In genomic region chrX:130529531-130529930, GRCh38 we compare ENCODE assay signal across 21 cellular contexts.
"Had no signal": no experiment of that assay in that cellular context is flagged by ENCODE, and none has a peak within 500 bp of the region (broad histone marks: within the 10 kb centered on the region; RNA-seq: fewer than 3 reads in every experiment).

No MANE protein-coding gene starts in this region.

- H3K36me3 ChIP-seq: esophagus squamous epithelium, prostate gland, right lobe of liver, spleen, tibial artery, upper lobe of left lung, vagina had no signal

- H3K4me1 Mint-ChIP-seq: nephron had no signal

- H3K27me3 ChIP-seq: esophagus squamous epithelium, right lobe of liver, tibial artery, upper lobe of left lung, vagina had no signal

- H3K9me3 Mint-ChIP-seq: stimulated activated memory B cell treated with anti-CD40 and anti-IgM and Interleukin-4, amounts not matched to agents 10 μg/mL and 1 μg/mL and 100 μg/mL, for 72 hours; stimulated activated naive CD8-positive, alpha-beta T cell treated with anti-CD3 and anti-CD28 coated beads, Interleukin-15, Interleukin-2, amounts not matched to agents 100 ng/mL and 50 ng/mL, for 24 hours had no signal

- H3K36me3 Mint-ChIP-seq: naive B cell; stimulated activated memory B cell treated with anti-CD40 and anti-IgM and Interleukin-4, amounts not matched to agents 10 μg/mL and 1 μg/mL and 100 μg/mL, for 72 hours had no signal

- H3K4me3 Mint-ChIP-seq: naive B cell; nephron; stimulated activated memory B cell treated with anti-CD40 and anti-IgM and Interleukin-4, amounts not matched to agents 10 μg/mL and 1 μg/mL and 100 μg/mL, for 72 hours; stimulated activated naive CD8-positive, alpha-beta T cell treated with anti-CD3 and anti-CD28 coated beads, Interleukin-15, Interleukin-2, amounts not matched to agents 100 ng/mL and 50 ng/mL, for 24 hours had no signal

- DNase-seq: dermis blood vessel endothelial cell; esophagus squamous epithelium; foreskin fibroblast; left colon; left ventricle myocardium superior; mesenchymal stem cell; naive B cell; occipital lobe; right lobe of liver; spleen; stimulated activated CD4-positive, alpha-beta T cell treated with anti-CD3 and anti-CD28 coated beads, Interleukin-15, amount 100 ng/mL, for 24 hours; stimulated activated CD4-positive, alpha-beta T cell treated with anti-CD3 and anti-CD28 coated beads, Interleukin-1b, Interleukin-23, amount 100 ng/mL, for 48 hours; stimulated activated CD4-positive, alpha-beta T cell treated with anti-CD3 and anti-CD28 coated beads, Interleukin-4, amount 100 ng/mL, for 24 hours; tibial artery; upper lobe of left lung had no signal

- H3K27ac Mint-ChIP-seq: nephron; stimulated activated memory B cell treated with anti-CD40 and anti-IgM and Interleukin-4, amounts not matched to agents 10 μg/mL and 1 μg/mL and 100 μg/mL, for 72 hours; stimulated activated naive CD8-positive, alpha-beta T cell treated with anti-CD3 and anti-CD28 coated beads, Interleukin-15, Interleukin-2, amounts not matched to agents 100 ng/mL and 50 ng/mL, for 24 hours had no signal

- H3K4me3 ChIP-seq: esophagus squamous epithelium, lung, prostate gland, right lobe of liver, spleen, tibial artery, upper lobe of left lung, vagina had no signal
